7 cellular contexts compared by ENCODE assay signal in the genomic region with DNA sequence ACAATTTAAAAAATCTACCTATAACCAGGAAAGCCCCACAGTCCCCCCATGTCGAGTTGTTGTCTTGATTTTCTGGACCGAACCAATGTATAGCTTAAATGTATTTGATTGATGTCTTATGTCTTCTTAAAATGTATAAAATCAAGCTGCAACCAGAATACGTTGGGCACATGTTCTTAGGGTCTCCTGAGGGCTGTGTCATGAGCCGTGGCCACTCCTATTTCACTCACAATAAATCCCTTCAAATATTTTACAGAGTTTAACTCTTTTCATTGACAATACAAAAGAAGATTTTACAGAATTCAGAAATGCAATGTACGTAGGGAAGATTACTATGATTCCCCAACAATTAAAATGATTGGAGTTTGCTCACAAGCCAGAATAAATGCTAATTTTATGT.
"Had no signal": no experiment of that assay in that cellular context is flagged by ENCODE, and none has a peak within 500 bp of the region (broad histone marks: within the 10 kb centered on the region; RNA-seq: fewer than 3 reads in every experiment).

No MANE protein-coding gene starts in this region.

- H3K4me3 ChIP-seq: GM23248, GM23338 had no signal

- H2AFZ ChIP-seq: GM23248, GM23338 had no signal

- H3K27ac ChIP-seq: GM23248 had no signal

- DNase-seq: GM23248, GOT3, H7, H9, HCEC 1CT, HFFc6 had no signal

- H3K4me2 ChIP-seq: GM23338 had no signal

- H3K9ac ChIP-seq: GM23248 had no signal
